Comparison of ENCODE assay signal across 1 cellular context in the genomic region with DNA sequence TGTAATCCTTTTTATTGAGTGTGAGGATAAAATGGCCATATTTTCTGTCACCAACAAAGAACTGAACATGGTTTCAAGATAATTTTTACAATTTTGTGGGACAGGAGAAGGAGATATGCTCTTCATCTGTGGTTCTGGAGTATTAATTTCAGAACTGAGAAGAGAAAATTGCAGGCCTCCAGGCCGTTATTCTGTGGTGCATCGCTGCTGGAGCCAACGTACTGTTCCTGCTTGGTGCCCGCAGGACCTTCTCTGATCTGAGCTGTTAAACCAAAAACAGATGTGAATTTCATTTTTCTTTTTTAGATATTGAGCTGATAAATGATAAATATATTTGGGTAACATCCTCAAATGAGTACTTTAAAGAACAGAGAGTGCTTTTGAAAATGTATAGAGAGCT.
A peak's percentile ranks its signal among the peaks of the same experiment; 100 is the strongest.
TF ChIP-seq lines count a peak whose summit lies in the region.

No MANE protein-coding gene starts in this region.

TF ChIP-seq in GM12878, 131 proteins besides CTCF, POLR2A, EP300 and RAD21:
- TF ChIP-seq, protein P1, sequence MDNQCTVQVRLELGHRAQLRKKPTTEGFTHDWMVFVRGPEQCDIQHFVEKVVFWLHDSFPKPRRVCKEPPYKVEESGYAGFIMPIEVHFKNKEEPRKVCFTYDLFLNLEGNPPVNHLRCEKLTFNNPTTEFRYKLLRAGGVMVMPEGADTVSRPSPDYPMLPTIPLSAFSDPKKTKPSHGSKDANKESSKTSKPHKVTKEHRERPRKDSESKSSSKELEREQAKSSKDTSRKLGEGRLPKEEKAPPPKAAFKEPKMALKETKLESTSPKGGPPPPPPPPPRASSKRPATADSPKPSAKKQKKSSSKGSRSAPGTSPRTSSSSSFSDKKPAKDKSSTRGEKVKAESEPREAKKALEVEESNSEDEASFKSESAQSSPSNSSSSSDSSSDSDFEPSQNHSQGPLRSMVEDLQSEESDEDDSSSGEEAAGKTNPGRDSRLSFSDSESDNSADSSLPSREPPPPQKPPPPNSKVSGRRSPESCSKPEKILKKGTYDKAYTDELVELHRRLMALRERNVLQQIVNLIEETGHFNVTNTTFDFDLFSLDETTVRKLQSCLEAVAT (IDR thresholded peaks at IDR 0.05): no peak
- peak; percentile 72 for TF ChIP-seq RUNX3 (IDR thresholded peaks at IDR 0.05; ENCODE audit: low read length)
